Comparison of ENCODE assay signal across 9 cellular contexts in the genomic region with DNA sequence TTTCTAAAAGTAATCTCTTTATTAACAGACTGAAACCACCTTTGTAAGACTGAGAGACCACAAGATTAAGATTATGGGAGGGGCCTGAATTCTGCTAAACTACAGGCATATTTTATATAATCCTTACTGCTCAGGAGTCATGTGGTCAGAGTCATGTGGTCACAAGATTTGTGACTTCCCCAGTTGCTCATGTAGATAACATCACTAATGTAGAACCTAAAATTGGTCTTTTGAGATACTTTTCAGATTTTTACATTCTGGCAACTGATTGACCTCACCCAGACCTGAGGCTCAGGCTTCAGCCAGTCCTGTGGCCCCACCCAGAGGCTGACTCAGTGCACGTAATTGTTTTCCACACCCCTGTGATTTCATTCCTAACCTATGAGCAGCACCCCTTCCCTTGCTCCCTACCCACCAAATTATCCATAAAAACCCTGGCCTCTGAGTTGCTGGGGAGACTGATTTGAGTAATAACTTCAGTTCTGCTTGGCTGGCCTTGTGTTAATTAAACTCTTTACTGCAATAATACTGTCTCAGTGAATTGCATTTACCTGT.
DNase-seq lines count a peak whose midpoint lies in the region; ATAC-seq and TF ChIP-seq lines count a peak whose summit lies in the region.
"Had no signal": no experiment of that assay in that cellular context is flagged by ENCODE, and none has a peak within 500 bp of the region (broad histone marks: within the 10 kb centered on the region; RNA-seq: fewer than 3 reads in every experiment).

No MANE protein-coding gene starts in this region.

- H3K27me3 Mint-ChIP-seq in dendritic cell treated with granulocyte-macrophage colony-stimulating factor and Interleukin-4, amounts not matched to agents 40 ng/mL and 50 ng/mL, for 4 days: no peaks in the 10 kb centered on the region

- no peaks in the 10 kb centered on the region for H3K9me3 Mint-ChIP-seq in dendritic cell treated with granulocyte-macrophage colony-stimulating factor and Interleukin-4, amounts not matched to agents 40 ng/mL and 50 ng/mL, for 4 days
- H3K9me3 Mint-ChIP-seq: memory B cell had no signal

- intact Hi-C loops in dendritic cell treated with granulocyte-macrophage colony-stimulating factor and Interleukin-4, amounts not matched to agents 40 ng/mL and 50 ng/mL, for 4 days (cut with micrococcal nuclease): no loop called here

- peak overlapping the region; percentile 60 for H3K27ac Mint-ChIP-seq in dendritic cell treated with granulocyte-macrophage colony-stimulating factor and Interleukin-4, amounts not matched to agents 40 ng/mL and 50 ng/mL, for 4 days
- H3K27ac Mint-ChIP-seq: memory B cell had no signal

- no peak for TF ChIP-seq POLR2A in GM18505 (IDR thresholded peaks at IDR 0.05; ENCODE audit: borderline replicate concordance, extremely low read depth, insufficient read depth, insufficient read length)

- peaks cover 34% of the 10 kb centered on the region for H3K4me1 Mint-ChIP-seq in dendritic cell treated with granulocyte-macrophage colony-stimulating factor and Interleukin-4, amounts not matched to agents 40 ng/mL and 50 ng/mL, for 4 days (ENCODE audit: low read depth)
- H3K4me1 Mint-ChIP-seq: memory B cell had no signal

- peak; percentile 47 for ATAC-seq in GM18505 (IDR thresholded peaks at IDR 0.05; ENCODE audit: unreplicated experiment)
- peak; percentile 47 for ATAC-seq in HG03280 (IDR thresholded peaks at IDR 0.05; ENCODE audit: unreplicated experiment)

- DNase-seq in AG09319 (ENCODE audit: extremely low read depth, low read depth) (peak; percentile 46), SW480 (ENCODE audit: low spot score) (peak; percentile 81), non-pigmented ciliary epithelial cell (ENCODE audit: low read depth) (peak; percentile 71), COR-L47 (lab: John Stamatoyannopoulos, UW) (no peak), germinal center (ENCODE audit: low spot score) (no peak)

- peaks cover 3% of the 10 kb centered on the region for H3K36me3 Mint-ChIP-seq in dendritic cell treated with granulocyte-macrophage colony-stimulating factor and Interleukin-4, amounts not matched to agents 40 ng/mL and 50 ng/mL, for 4 days (ENCODE audit: low read depth)
- H3K36me3 Mint-ChIP-seq: memory B cell had no signal

- no peak; the same call in 1 of the 2 replicates for TF ChIP-seq CTCF in AG09319 (IDR thresholded peaks at IDR 0.05; ENCODE audit: low read depth, low read length)

- no peak overlapping the region for H3K4me3 Mint-ChIP-seq in dendritic cell treated with granulocyte-macrophage colony-stimulating factor and Interleukin-4, amounts not matched to agents 40 ng/mL and 50 ng/mL, for 4 days
- H3K4me3 Mint-ChIP-seq: memory B cell had no signal

Comparison
In these comparisons a context has a peak if more than half of its experiments do, and no peak if none do; other contexts are left out.
1. DNase-seq: peak in AG09319 (single experiment), SW480 (single experiment) and non-pigmented ciliary epithelial cell (single experiment); none in COR-L47 (single experiment) and germinal center (single experiment).